Comparison of ENCODE assay signal across 11 cellular contexts in genomic region chr13:113928701-113929627, GRCh38. TPM values are rescaled to one million over a fixed set of nuclear protein-coding genes. Genes with fewer than 3 reads are reported as not detected.
DNase-seq lines count a peak whose midpoint lies in the region; ATAC-seq and TF ChIP-seq lines count a peak whose summit lies in the region.
"Had no signal": no experiment of that assay in that cellular context is flagged by ENCODE, and none has a peak within 500 bp of the region (broad histone marks: within the 10 kb centered on the region; RNA-seq: fewer than 3 reads in every experiment).

No MANE protein-coding gene starts in this region.

- intact Hi-C loops in adrenal gland (cut with DNase I), result no loop called here
- intact Hi-C loops in Right ventricle myocardium inferior (cut with DNase I), result no loop called here
- intact Hi-C loops in posterior vena cava (cut with DNase I), result no loop called here

- no peak for TF ChIP-seq POLR2A in adrenal gland (IDR thresholded peaks at IDR 0.05)

- H3K27ac ChIP-seq in adrenal gland, result peak overlapping the region in 1 of 5 donors; percentile 34

- no peaks in the 10 kb centered on the region for H3K27me3 ChIP-seq in adrenal gland

- H3K4me3 ChIP-seq in adrenal gland, result no peak overlapping the region

- peak; percentile 89 for ATAC-seq in Right ventricle myocardium inferior

- no peak for TF ChIP-seq CTCF in adrenal gland (IDR thresholded peaks at IDR 0.05)
- TF ChIP-seq CTCF in GM13976 (IDR thresholded peaks at IDR 0.05; ENCODE audit: borderline replicate concordance, control extremely low read depth, extremely low read depth, insufficient read depth, missing control alignments), result no peak

- in situ Hi-C loops in GM13976 (cut with MboI; ENCODE audit: low sequenced_read_pairs, unreplicated experiment), result no loop called here

- H3K4me1 ChIP-seq in adrenal gland (replicated peaks in 1 of 2), result peaks cover 0 to 4% of the 10 kb centered on the region in 2 donors

- 58 to 66% (median 64%) methylated on average over 18 to 26 of the region's 26 CpGs for WGBS in adrenal gland, 4 donors

- no peaks in the 10 kb centered on the region for H3K9me3 ChIP-seq in adrenal gland (replicated peaks in 1 of 3)

- DNase-seq in DMS79 (lab: John Stamatoyannopoulos, UW), result peak; percentile 70
- peak; percentile 34 to 73 (median 57) for DNase-seq in adrenal gland
- DNase-seq in Right ventricle myocardium inferior (ENCODE audit: missing footprints), result peak; percentile 91
- peak; percentile 92 for DNase-seq in posterior vena cava (ENCODE audit: low spot score)
- no peak for DNase-seq in GM13976 (ENCODE audit: low spot score)
- DNase-seq in NCI-H748 (lab: John Stamatoyannopoulos, UW; ENCODE audit: unreplicated experiment), result no peak
- DNase-seq in NCI-H524 treated with DMSO at 0.1 percent for 48 hours (lab: John Stamatoyannopoulos, UW), result no peak
- DNase-seq in activated CD4-positive, alpha-beta T cell treated with anti-CD3 and anti-CD28 coated beads for 48 hours, result no peak
- DNase-seq: DND-41; effector memory CD4-positive, alpha-beta T cell; NCI-H1417 had no signal

- H3K36me3 ChIP-seq in adrenal gland (replicated peaks in 1 of 2), result no peaks in the 10 kb centered on the region

RNA-seq across cellular contexts. Expression of gene C13orf46, which starts 44.9 kb away (rescaled TPM):
- total RNA-seq in adrenal gland, result under 1 TPM in 5 of 8 donors, not detected in 3; 0.09 to 0.57 (median 0.21) TPM
- polyA plus RNA-seq in adrenal gland, result under 1 TPM; 0.15 to 0.88 (median 0.17) TPM
- total RNA-seq in Right ventricle myocardium inferior, result 0.32 TPM
- total RNA-seq in posterior vena cava, result 1 to 10 TPM; 1.2 to 1.9 TPM

Comparison
In these comparisons a context has a peak if more than half of its experiments do, and no peak if none do; other contexts are left out.
1. DNase-seq: peak in DMS79 (single experiment), adrenal gland (7 of 7), Right ventricle myocardium inferior (single experiment) and posterior vena cava (single experiment); none in GM13976 (single experiment), NCI-H748 (single experiment), NCI-H524 treated with DMSO at 0.1 percent for 48 hours (single experiment) and activated CD4-positive, alpha-beta T cell treated with anti-CD3 and anti-CD28 coated beads for 48 hours (single experiment).